ENCODE assay signal across 8 cellular contexts in the genomic region with DNA sequence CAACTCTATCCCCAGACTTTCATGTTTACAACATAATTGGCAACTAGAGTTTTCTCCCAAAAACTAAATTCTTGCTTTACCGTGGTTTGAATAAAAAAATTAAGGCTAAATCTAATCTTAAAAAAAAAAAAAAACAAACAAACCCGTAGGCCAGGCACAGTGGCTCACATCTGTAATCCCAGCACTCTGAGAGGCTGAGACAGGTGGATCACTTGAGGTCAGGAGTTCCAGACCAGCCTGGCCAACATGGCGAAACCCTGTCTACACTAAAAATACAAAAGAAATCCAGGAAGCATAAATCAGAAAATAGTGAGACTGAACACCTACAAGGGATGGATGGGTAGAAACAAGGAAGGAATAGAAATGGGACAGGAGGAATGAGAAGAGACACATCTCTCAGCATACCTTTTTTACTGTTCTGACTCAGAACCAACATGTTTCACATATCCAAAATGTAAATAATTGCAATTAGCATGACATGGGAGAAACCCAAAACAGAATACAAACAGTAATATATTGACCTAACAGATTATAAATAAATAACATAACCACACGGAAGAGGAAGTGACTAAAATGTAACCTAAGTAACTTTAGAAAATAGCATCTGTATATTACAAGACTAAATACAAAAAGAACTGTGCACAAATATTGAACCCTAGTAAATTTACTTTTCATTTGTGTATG. TPM values are rescaled to one million over a fixed set of nuclear protein-coding genes. Genes with fewer than 3 reads are reported as not detected.
DNase-seq lines count a peak whose midpoint lies in the region; ATAC-seq and TF ChIP-seq lines count a peak whose summit lies in the region.
"Had no signal": no experiment of that assay in that cellular context is flagged by ENCODE, and none has a peak within 500 bp of the region (broad histone marks: within the 10 kb centered on the region; RNA-seq: fewer than 3 reads in every experiment).

No MANE protein-coding gene starts in this region.

- peak overlapping the region in 3 of 6 donors; percentile 44 to 76 (median 57) for H3K27ac Mint-ChIP-seq in naive B cell
- H3K27ac Mint-ChIP-seq in CD14-positive monocyte, result no peak overlapping the region

- ATAC-seq in GM18858 (IDR thresholded peaks at IDR 0.05; ENCODE audit: unreplicated experiment) (peak; percentile 81), GM21526 (IDR thresholded peaks at IDR 0.05; ENCODE audit: low FRiP score, unreplicated experiment) (peak; percentile 64), HG03139 (IDR thresholded peaks at IDR 0.05; ENCODE audit: unreplicated experiment) (peak; percentile 71), naive B cell (ENCODE audit: low read depth in 2 of 2) (peak; percentile 7 to 20)

- H3K27me3 Mint-ChIP-seq in naive B cell, result peaks cover 0 to 8% (median 0%) of the 10 kb centered on the region in 3 donors
- no peaks in the 10 kb centered on the region for H3K27me3 Mint-ChIP-seq in CD14-positive monocyte (ENCODE audit: low read depth in 3 of 3)

- DNase-seq in naive B cell (no peak), superior temporal gyrus (ENCODE audit: extremely low spot score) (no peak), SHP77 (lab: John Stamatoyannopoulos, UW) (no peak), CD14-positive monocyte (ENCODE audit: low spot score) (no peak)
- DNase-seq: NCI-H1092 treated with DMSO at 0.1 percent for 48 hours had no signal

- intact Hi-C loops in CD14-positive monocyte (cut with micrococcal nuclease), result no loop called here

- no peak for TF ChIP-seq CTCF in CD14-positive monocyte (IDR thresholded peaks at IDR 0.05)

- H3K4me1 Mint-ChIP-seq in naive B cell (peaks cover 32 to 58% (median 40%) of the 10 kb centered on the region in 3 donors), CD14-positive monocyte (peaks cover 26% of the 10 kb centered on the region)

- peak overlapping the region in 1 of 8 donors; percentile 44 for H3K4me3 Mint-ChIP-seq in naive B cell
- H3K4me3 Mint-ChIP-seq in CD14-positive monocyte, result no peak overlapping the region

- H3K36me3 Mint-ChIP-seq in naive B cell, result no peaks in the 10 kb centered on the region
- peaks cover 17 to 30% of the 10 kb centered on the region in 2 donors for H3K36me3 Mint-ChIP-seq in CD14-positive monocyte

- H3K9me3 Mint-ChIP-seq in naive B cell, result no peaks in the 10 kb centered on the region
- no peaks in the 10 kb centered on the region for H3K9me3 Mint-ChIP-seq in CD14-positive monocyte

RNA-seq across cellular contexts. Expression of gene MGAT4A, which starts 17.5 kb away (rescaled TPM):
- polyA plus RNA-seq in naive B cell (ENCODE audit: low read depth in 6 of 6) (10 to 100 TPM; 13.7 to 47.2 (median 21.6) TPM), CD14-positive monocyte (10 to 100 TPM; 35.1 to 35.9 TPM)

Comparison
In these comparisons a context has a peak if more than half of its experiments do, and no peak if none do; other contexts are left out.
1. ATAC-seq: peak in every context shown above with its lines; median percentile 81 in GM18858; 71 in HG03139; 64 in GM21526; 14 in naive B cell.